2 cellular contexts compared by ENCODE assay signal in genomic region chr1:6212193-6212959, GRCh38.
TF ChIP-seq lines count a peak whose summit lies in the region.

No MANE protein-coding gene starts in this region.

TF ChIP-seq in HCT116, 20 proteins besides CTCF, POLR2A, EP300 and RAD21:
- TF ChIP-seq ZBTB33 (IDR thresholded peaks at IDR 0.05; ENCODE audit: extremely low read depth, insufficient replicate concordance, low read length) = no peak
- TF ChIP-seq FOSL1 (IDR thresholded peaks at IDR 0.05; ENCODE audit: low read depth) = no peak
- no peak for TF ChIP-seq ATF3 (IDR thresholded peaks at IDR 0.05)
- no peak for TF ChIP-seq CBX3 (IDR thresholded peaks at IDR 0.05; ENCODE audit: low read depth)
- no peak for TF ChIP-seq EZH2 (IDR thresholded peaks at IDR 0.05)
- TF ChIP-seq REST (IDR thresholded peaks at IDR 0.05; ENCODE audit: low read depth) = no peak
- TF ChIP-seq YY1 (IDR thresholded peaks at IDR 0.05; ENCODE audit: extremely low read depth, insufficient replicate concordance, low read depth, low read length) = no peak
- no peak for TF ChIP-seq MAX (IDR thresholded peaks at IDR 0.05)
- no peak for TF ChIP-seq SP1 (IDR thresholded peaks at IDR 0.05; ENCODE audit: low read depth)
- TF ChIP-seq CEBPB (IDR thresholded peaks at IDR 0.05; ENCODE audit: low read depth) = no peak
- TF ChIP-seq ZNF274 (IDR thresholded peaks at IDR 0.05; ENCODE audit: low read depth, low read length) = no peak
- TF ChIP-seq TCF7L2 (IDR thresholded peaks at IDR 0.05; ENCODE audit: borderline replicate concordance, extremely low read depth, insufficient read depth, insufficient read length) = no peak
- TF ChIP-seq EGR1 (IDR thresholded peaks at IDR 0.05; ENCODE audit: low read depth) = no peak
- TF ChIP-seq EZH2phosphoT487 (IDR thresholded peaks at IDR 0.05; ENCODE audit: borderline replicate concordance) = no peak
- TF ChIP-seq ZFX (IDR thresholded peaks at IDR 0.05) = no peak
- no peak for TF ChIP-seq ELF1 (IDR thresholded peaks at IDR 0.05; ENCODE audit: borderline replicate concordance, low read depth)
- no peak for TF ChIP-seq SRF (IDR thresholded peaks at IDR 0.05; ENCODE audit: low read depth)
- no peak for TF ChIP-seq JUND (IDR thresholded peaks at IDR 0.05)
- no peak for TF ChIP-seq POLR2AphosphoS5 (IDR thresholded peaks at IDR 0.05; ENCODE audit: low read depth, low read length)
TF ChIP-seq in HCT116: peak in this region for 0.

TF ChIP-seq in HepG2, 621 proteins besides CTCF, POLR2A, EP300 and RAD21:
- no peak for TF ChIP-seq DBP (CRISPR knock-in tag; IDR thresholded peaks at IDR 0.05; ENCODE audit: not compliant biosample characterization)
